In genomic region chrX:107894038-107894437, GRCh38 we compare ENCODE assay signal across 8 cellular contexts.
DNase-seq lines count a peak whose midpoint lies in the region; ATAC-seq and TF ChIP-seq lines count a peak whose summit lies in the region.

No MANE protein-coding gene starts in this region.

- DNase-seq in Caki2 (ENCODE audit: low read depth) (peak; percentile 30), HPDE6-E6E7 (ENCODE audit: extremely low spot score) (peak; percentile 31), Panc1 (ENCODE audit: low read depth, low spot score) (peak; percentile 25), lung microvascular endothelial cell (ENCODE audit: low read depth in 2 of 2) (peak; percentile 54 to 68), omental fat pad (ENCODE audit: low spot score) (no peak)
- peak; percentile 53 for DNase-seq in central memory CD4-positive, alpha-beta T cell
- DNase-seq in activated CD8-positive, alpha-beta memory T cell treated with anti-CD3 and anti-CD28 coated beads, Interleukin-2, amount 50 U/mL, for 48 hours, result no peak

- H3K9me3 ChIP-seq in Panc1 (ENCODE audit: control insufficient read depth, insufficient read depth, low read depth, low read length), result peaks cover 6% of the 10 kb centered on the region; the same call in 1 of the 2 replicates

- POLR2A ChIA-PET in Panc1 (lab: Charles Lee), result no interaction called here

- no peak overlapping the region for H3K27ac ChIP-seq in Panc1 (ENCODE audit: low read length)

- BruUV-seq in Panc1 (replicated peaks; lab: Mats Ljungman, UMichigan), result no TSS peak

- in situ Hi-C loops in Caki2 (cut with HindIII; ENCODE audit: low pct_unique_long_range_greater_than_20kb, low sequenced_read_pairs), result no loop called here
- in situ Hi-C loops in Panc1 (cut with HindIII; ENCODE audit: low pct_unique_long_range_greater_than_20kb, low sequenced_read_pairs), result no loop called here

- H3K36me3 ChIP-seq in Panc1 (ENCODE audit: control insufficient read depth, insufficient read depth, low read length), result no peaks in the 10 kb centered on the region

- ATAC-seq in GM18517 (IDR thresholded peaks at IDR 0.05; ENCODE audit: unreplicated experiment) (peak; percentile 89), Panc1 (peak; percentile 94), omental fat pad (ENCODE audit: low FRiP score) (no peak)

- CTCF ChIA-PET in Panc1 (lab: Charles Lee), result interaction anchor here (0.6 to 2.0 kb wide), 3 partner anchors 30 to 234 kb away, joined by 5 to 7 read pairs (median 6); partner anchors contain the start of gene NCBP2L

- no peak overlapping the region for H3K4me3 ChIP-seq in Panc1 (ENCODE audit: low read depth in 2 of 2, low read length in 2 of 2)

- no peaks in the 10 kb centered on the region for H3K27me3 ChIP-seq in Panc1 (ENCODE audit: control insufficient read depth, insufficient read depth, low read length)

- H3K4me1 ChIP-seq in Panc1 (ENCODE audit: control insufficient read depth, insufficient read depth, low read length), result no peaks in the 10 kb centered on the region

- intact Hi-C loops in Panc1 (cut with micrococcal nuclease; ENCODE audit: unreplicated experiment), result loop anchor here (2.0 to 10.0 kb wide), 4 partner anchors 107 to 359 kb away; no protein-coding TSS in a partner anchor

- TF ChIP-seq CTCF in Panc1 (IDR thresholded peaks at IDR 0.05) (peak; percentile 62), omental fat pad (IDR thresholded peaks at IDR 0.05) (peak in 1 of 3 donors; percentile 18)

Comparison
In these comparisons a context has a peak if more than half of its experiments do, and no peak if none do; other contexts are left out.
1. DNase-seq: peak in Caki2 (single experiment), HPDE6-E6E7 (single experiment), Panc1 (single experiment), central memory CD4-positive, alpha-beta T cell (single experiment) and lung microvascular endothelial cell (2 of 2); none in omental fat pad (single experiment) and activated CD8-positive, alpha-beta memory T cell treated with anti-CD3 and anti-CD28 coated beads, Interleukin-2, amount 50 U/mL, for 48 hours (single experiment).